Comparison of ENCODE assay signal across 1 cellular context in the genomic region with DNA sequence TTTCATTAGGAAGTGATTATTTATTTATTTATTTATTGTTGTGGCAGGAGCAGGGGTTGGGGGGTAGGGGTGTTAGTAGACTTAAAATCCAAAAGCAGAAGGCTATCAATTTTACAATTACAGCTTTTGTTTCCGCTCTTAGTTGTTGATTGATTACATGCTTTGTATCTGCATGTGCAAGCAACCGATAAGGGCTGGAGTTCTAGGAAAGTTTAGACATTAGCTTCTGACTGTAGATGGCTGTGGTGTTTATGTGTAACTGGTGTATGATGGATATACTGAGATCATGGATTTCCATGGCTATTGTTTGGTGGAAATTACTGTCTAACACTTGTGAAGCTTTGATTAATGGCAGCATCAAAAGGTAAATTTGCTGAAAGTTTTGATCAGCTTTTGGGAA.
TF ChIP-seq lines count a peak whose summit lies in the region.

No MANE protein-coding gene starts in this region.

TF ChIP-seq in SK-N-SH treated with all-trans-retinoic acid at 6 μM for 48 hours, 23 proteins besides CTCF, POLR2A, EP300 and RAD21 (continued from another document):
- no peak for TF ChIP-seq ZNF8 (CRISPR knock-in tag; IDR thresholded peaks at IDR 0.05)
- no peak for TF ChIP-seq GLIS3 (CRISPR knock-in tag; IDR thresholded peaks at IDR 0.05)
- no peak for TF ChIP-seq ZNF70 (CRISPR knock-in tag; IDR thresholded peaks at IDR 0.05)
- no peak for TF ChIP-seq ESRRG (CRISPR knock-in tag; IDR thresholded peaks at IDR 0.05)
- no peak for TF ChIP-seq PATZ1 (CRISPR knock-in tag; IDR thresholded peaks at IDR 0.05; ENCODE audit: borderline replicate concordance)
- TF ChIP-seq BACH2 (CRISPR knock-in tag; IDR thresholded peaks at IDR 0.05; ENCODE audit: borderline replicate concordance) = no peak
- TF ChIP-seq PPARA (CRISPR knock-in tag; IDR thresholded peaks at IDR 0.05; ENCODE audit: borderline replicate concordance) = no peak
- TF ChIP-seq CSDC2 (CRISPR knock-in tag; IDR thresholded peaks at IDR 0.05) = no peak
- no peak for TF ChIP-seq CREB5 (CRISPR knock-in tag; IDR thresholded peaks at IDR 0.05; ENCODE audit: low read depth)
- TF ChIP-seq ZFP3 (CRISPR knock-in tag; IDR thresholded peaks at IDR 0.05) = no peak
